ENCODE assay signal across 26 cellular contexts in the genomic region with DNA sequence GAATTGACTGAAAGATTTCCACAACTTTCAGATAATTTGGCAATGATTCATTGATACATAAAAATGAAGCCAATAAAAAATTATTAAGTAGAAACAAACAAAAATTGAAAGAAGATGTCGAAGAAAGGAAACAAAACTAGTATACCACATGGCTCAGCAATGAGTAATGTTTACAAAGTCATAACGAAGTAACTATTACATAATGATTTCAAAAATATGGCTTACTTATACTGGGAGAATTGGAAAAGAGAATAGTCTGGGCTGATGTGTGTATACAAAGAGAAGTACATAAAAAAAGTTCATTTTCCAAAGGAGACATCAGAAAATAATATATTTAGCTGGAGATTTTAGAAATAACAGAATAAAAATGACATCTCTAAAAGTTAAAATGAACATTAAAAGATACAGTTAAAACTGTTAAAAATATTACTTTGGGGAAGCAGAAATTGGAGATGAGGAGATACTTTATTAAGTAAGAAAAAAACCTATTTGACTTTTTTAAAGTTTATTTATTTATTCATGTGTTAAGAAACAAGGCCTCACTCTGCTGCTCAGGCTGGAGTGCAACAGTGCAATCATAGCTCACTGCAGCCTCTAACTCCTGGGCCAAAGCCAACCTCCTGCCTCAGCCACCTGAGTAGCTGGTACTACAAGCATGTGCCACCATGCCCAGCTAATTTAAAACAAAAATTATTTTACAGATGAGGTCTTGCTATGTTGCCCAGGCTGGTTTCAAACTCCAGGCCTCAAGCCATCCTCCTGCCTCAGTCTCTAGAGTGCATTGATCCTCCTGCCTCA.
"Had no signal": no experiment of that assay in that cellular context is flagged by ENCODE, and none has a peak within 500 bp of the region (broad histone marks: within the 10 kb centered on the region; RNA-seq: fewer than 3 reads in every experiment).

No MANE protein-coding gene starts in this region.

- ATAC-seq: activated CD4-positive, alpha-beta T cell treated with anti-CD3 and anti-CD28 coated beads for 36 hours; activated CD8-positive, alpha-beta memory T cell treated with anti-CD3 and anti-CD28 coated beads, Interleukin-2, amount 10 ng/mL, durations not matched to agents 7 days and 5 days; activated CD8-positive, alpha-beta T cell treated with anti-CD3 and anti-CD28 coated beads, Interleukin-2, amount 10 ng/mL, durations not matched to agents 7 days and 5 days; activated naive CD4-positive, alpha-beta T cell treated with anti-CD3 and anti-CD28 coated beads, Interleukin-2, amount 50 U/mL, for 72 hours; activated T-cell treated with anti-CD3 and anti-CD28 coated beads, Interleukin-2, amount 50 U/mL, for 72 hours had no signal

- H3K27me3 ChIP-seq: ascending aorta, breast epithelium had no signal

- H3K9me3 ChIP-seq: ascending aorta, breast epithelium had no signal

- H3K4me3 ChIP-seq: ascending aorta, breast epithelium, coronary artery, dorsolateral prefrontal cortex had no signal

- H3K4me1 ChIP-seq: ascending aorta, breast epithelium had no signal

- DNase-seq: activated CD4-positive, alpha-beta memory T cell treated with anti-CD3 and anti-CD28 coated beads for 36 hours; activated CD4-positive, alpha-beta T cell treated with anti-CD3 and anti-CD28 coated beads for 36 hours; activated CD4-positive, alpha-beta T cell treated with anti-CD3 and anti-CD28 coated beads, Interleukin-2, amount 10 ng/mL, durations not matched to agents 24 days and 14 days; activated CD4-positive, CD25-positive, alpha-beta regulatory T cell; activated CD4-positive, CD25-positive, alpha-beta regulatory T cell treated with anti-CD3 and anti-CD28 coated beads, Interleukin-2, amount 50 U/mL, for 72 hours; activated CD8-positive, alpha-beta memory T cell treated with anti-CD3 and anti-CD28 coated beads, Interleukin-2, amount 10 ng/mL, durations not matched to agents 7 days and 5 days; activated CD8-positive, alpha-beta memory T cell treated with anti-CD3 and anti-CD28 coated beads, Interleukin-2, amount 50 U/mL, for 4 hours; activated CD8-positive, alpha-beta T cell treated with anti-CD3 and anti-CD28 coated beads, Interleukin-2, amount 10 ng/mL, durations not matched to agents 7 days and 5 days; activated gamma-delta T cell; activated naive CD4-positive, alpha-beta T cell; activated naive CD4-positive, alpha-beta T cell treated with anti-CD3 and anti-CD28 coated beads, Interleukin-2, amount 10 ng/mL, durations not matched to agents 7 days and 5 days; activated naive CD8-positive, alpha-beta T cell treated with anti-CD3 and anti-CD28 coated beads, Interleukin-2, amount 10 ng/mL, durations not matched to agents 7 days and 5 days; activated T-cell treated with anti-CD3 and anti-CD28 coated beads, Interleukin-2, amount 50 U/mL, for 24 hours; activated T-cell treated with anti-CD3 and anti-CD28 coated beads, Interleukin-2, amount 50 U/mL, for 72 hours; dorsolateral prefrontal cortex; effector memory CD4-positive, alpha-beta T cell; endodermal cell; erythroblast; foreskin fibroblast; head of caudate nucleus; hippocampal formation; T-helper 2 cell had no signal

- H3K36me3 ChIP-seq: ascending aorta, breast epithelium had no signal

- H3K27ac ChIP-seq: ascending aorta, breast epithelium, coronary artery, dorsolateral prefrontal cortex had no signal
